Comparison of ENCODE assay signal across 1 cellular context in the genomic region with DNA sequence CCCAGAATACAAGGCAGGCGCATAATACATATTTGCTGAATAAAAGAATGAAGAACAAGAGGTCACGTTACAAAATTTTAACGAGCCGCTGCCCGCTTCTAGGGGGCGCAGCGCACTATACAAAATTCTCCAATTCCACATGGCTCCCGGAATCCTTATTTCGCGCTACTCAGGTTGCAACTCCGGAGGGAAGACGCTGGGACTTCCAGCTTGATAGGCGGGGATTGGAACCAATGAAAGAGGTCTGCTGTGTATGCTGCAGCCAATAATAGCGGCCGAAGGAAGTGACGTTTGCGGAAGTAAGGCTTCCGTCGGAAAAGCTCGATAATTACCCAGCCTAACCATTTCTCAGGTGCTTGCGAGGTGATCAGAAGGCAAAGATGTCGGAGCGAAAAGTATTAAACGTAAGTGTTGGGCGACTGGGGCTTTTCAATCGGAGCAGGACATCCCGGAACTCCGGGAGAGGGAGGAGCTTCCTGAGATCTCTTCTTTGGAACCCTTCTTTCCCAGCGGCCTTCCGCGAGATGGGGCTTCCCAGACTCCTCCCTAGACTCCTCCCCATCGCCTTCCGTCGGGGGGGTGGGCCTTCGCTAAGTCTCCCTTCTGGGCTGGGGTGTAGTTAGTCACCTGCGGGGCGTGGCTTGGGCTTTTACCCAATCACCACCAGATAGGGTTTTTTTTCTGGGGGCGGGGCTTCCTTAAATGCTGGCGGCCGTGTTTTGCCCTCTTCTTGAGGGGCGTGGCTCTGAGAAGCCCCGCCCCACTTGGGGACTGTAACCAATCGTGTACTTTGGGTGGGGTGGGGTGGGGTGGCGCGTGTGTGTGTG.
TF ChIP-seq lines count a peak whose summit lies in the region.

A gene (plus strand): TSS at position 314 of the 827 bp plus-strand sequence. CDS start 67 bp downstream, at position 381.

TF ChIP-seq in SK-N-SH, 30 proteins besides CTCF, POLR2A, EP300 and RAD21 (continued from another document):
- TF ChIP-seq, protein P1, sequence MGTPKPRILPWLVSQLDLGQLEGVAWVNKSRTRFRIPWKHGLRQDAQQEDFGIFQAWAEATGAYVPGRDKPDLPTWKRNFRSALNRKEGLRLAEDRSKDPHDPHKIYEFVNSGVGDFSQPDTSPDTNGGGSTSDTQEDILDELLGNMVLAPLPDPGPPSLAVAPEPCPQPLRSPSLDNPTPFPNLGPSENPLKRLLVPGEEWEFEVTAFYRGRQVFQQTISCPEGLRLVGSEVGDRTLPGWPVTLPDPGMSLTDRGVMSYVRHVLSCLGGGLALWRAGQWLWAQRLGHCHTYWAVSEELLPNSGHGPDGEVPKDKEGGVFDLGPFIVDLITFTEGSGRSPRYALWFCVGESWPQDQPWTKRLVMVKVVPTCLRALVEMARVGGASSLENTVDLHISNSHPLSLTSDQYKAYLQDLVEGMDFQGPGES (IDR thresholded peaks at IDR 0.05; ENCODE audit: low read depth, low read length) = no peak; the same call in 1 of the 2 replicates
- TF ChIP-seq FOXM1 (IDR thresholded peaks at IDR 0.05; ENCODE audit: low read depth) (0 out of 2 replicates have a peak, but pooled peaks have one; percentile 23), JUND (IDR thresholded peaks at IDR 0.05) (no peak), POLR2AphosphoS5 (IDR thresholded peaks at IDR 0.05; ENCODE audit: low read depth, low read length) (peak; percentile 91)
- TF ChIP-seq, protein P2, sequence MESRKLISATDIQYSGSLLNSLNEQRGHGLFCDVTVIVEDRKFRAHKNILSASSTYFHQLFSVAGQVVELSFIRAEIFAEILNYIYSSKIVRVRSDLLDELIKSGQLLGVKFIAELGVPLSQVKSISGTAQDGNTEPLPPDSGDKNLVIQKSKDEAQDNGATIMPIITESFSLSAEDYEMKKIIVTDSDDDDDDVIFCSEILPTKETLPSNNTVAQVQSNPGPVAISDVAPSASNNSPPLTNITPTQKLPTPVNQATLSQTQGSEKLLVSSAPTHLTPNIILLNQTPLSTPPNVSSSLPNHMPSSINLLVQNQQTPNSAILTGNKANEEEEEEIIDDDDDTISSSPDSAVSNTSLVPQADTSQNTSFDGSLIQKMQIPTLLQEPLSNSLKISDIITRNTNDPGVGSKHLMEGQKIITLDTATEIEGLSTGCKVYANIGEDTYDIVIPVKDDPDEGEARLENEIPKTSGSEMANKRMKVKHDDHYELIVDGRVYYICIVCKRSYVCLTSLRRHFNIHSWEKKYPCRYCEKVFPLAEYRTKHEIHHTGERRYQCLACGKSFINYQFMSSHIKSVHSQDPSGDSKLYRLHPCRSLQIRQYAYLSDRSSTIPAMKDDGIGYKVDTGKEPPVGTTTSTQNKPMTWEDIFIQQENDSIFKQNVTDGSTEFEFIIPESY (IDR thresholded peaks at IDR 0.05; ENCODE audit: borderline replicate concordance, low read depth) = peak; percentile 83; the same call in 1 of the 2 replicates
- TF ChIP-seq, protein P3, sequence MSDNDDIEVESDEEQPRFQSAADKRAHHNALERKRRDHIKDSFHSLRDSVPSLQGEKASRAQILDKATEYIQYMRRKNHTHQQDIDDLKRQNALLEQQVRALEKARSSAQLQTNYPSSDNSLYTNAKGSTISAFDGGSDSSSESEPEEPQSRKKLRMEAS (IDR thresholded peaks at IDR 0.05; ENCODE audit: low read depth) = peak; percentile 98
